ENCODE assay signal across 8 cellular contexts in genomic region chr22:20981787-20982562, GRCh38. TPM values are rescaled to one million over a fixed set of nuclear protein-coding genes. Genes with fewer than 3 reads are reported as not detected.
A peak's percentile ranks its signal among the peaks of the same experiment; 100 is the strongest.
DNase-seq lines count a peak whose midpoint lies in the region; ATAC-seq and TF ChIP-seq lines count a peak whose summit lies in the region.

LZTR1 (plus strand) TSS chr22:20982297; CDS start chr22:20982372, 75 bp downstream.

- peaks cover 1% of the 10 kb centered on the region for H3K36me3 ChIP-seq in kidney epithelial cell (ENCODE audit: control insufficient read depth, insufficient read depth, low read length)

- TF ChIP-seq CTCF in kidney epithelial cell (IDR thresholded peaks at IDR 0.05; ENCODE audit: insufficient read depth, low read length, poor library complexity, severe bottlenecking), result peak; percentile 71

- ATAC-seq in GM18511 (IDR thresholded peaks at IDR 0.05; ENCODE audit: unreplicated experiment) (peak; percentile 88), HG03025 (IDR thresholded peaks at IDR 0.05; ENCODE audit: low FRiP score, unreplicated experiment) (peak; percentile 75)

- in situ Hi-C loops in ACHN (cut with HindIII; ENCODE audit: low pct_ligation_motif_present, low pct_unique_long_range_greater_than_20kb, low sequenced_read_pairs), result no loop called here

- no peaks in the 10 kb centered on the region for H3K27me3 ChIP-seq in kidney epithelial cell (ENCODE audit: control insufficient read depth, insufficient read depth, low read length)

- peak; percentile 71 for DNase-seq in ACHN
- peak; percentile 72 for DNase-seq in NCI-H2171 (lab: John Stamatoyannopoulos, UW)
- peak; percentile 52 for DNase-seq in activated CD4-positive, alpha-beta T cell treated with anti-CD3 and anti-CD28 coated beads for 1 hour
- DNase-seq in cerebellum (ENCODE audit: low spot score), result peak; percentile 90
- peak; percentile 31 for DNase-seq in kidney epithelial cell (ENCODE audit: low read depth)
- peak; percentile 84 for DNase-seq in stimulated activated CD4-positive, alpha-beta T cell treated with anti-CD3 and anti-CD28 coated beads, Interleukin-15, amount 100 ng/mL, for 24 hours

- H3K4me3 ChIP-seq in kidney epithelial cell (ENCODE audit: low read depth, low read length), result peak within 1 kb of the TSS; percentile 80

RNA-seq across cellular contexts. Expression of gene LZTR1, which starts in this region (rescaled TPM):
- total RNA-seq in cerebellum (58.8 TPM), kidney epithelial cell (39.3 and 45.2 TPM in 2 replicates)

Comparison
In these comparisons a context has a peak if more than half of its experiments do, and no peak if none do; other contexts are left out.
1. Peak in every context shown above with its lines: DNase-seq, ATAC-seq and H3K4me3 ChIP-seq.
2. DNase-seq: peak in every context shown above with its lines; median percentile 90 in cerebellum; 84 in stimulated activated CD4-positive, alpha-beta T cell treated with anti-CD3 and anti-CD28 coated beads, Interleukin-15, amount 100 ng/mL, for 24 hours; 72 in NCI-H2171; 71 in ACHN; 52 in activated CD4-positive, alpha-beta T cell treated with anti-CD3 and anti-CD28 coated beads for 1 hour; 31 in kidney epithelial cell.